ENCODE assay signal across 1 cellular context in genomic region chr2:127537644-127538043, GRCh38.
TF ChIP-seq lines count a peak whose summit lies in the region.

No MANE protein-coding gene starts in this region.

TF ChIP-seq in H1, 55 proteins besides CTCF, POLR2A, EP300 and RAD21:
- TF ChIP-seq RFX5 (IDR thresholded peaks at IDR 0.05; ENCODE audit: borderline replicate concordance, low read depth, low read length), result no peak
- no peak for TF ChIP-seq SIX5 (IDR thresholded peaks at IDR 0.05; ENCODE audit: low read depth, low read length)
- TF ChIP-seq CHD7 (IDR thresholded peaks at IDR 0.05; ENCODE audit: insufficient replicate concordance, low read length), result no peak
- TF ChIP-seq CBX5 (IDR thresholded peaks at IDR 0.05; ENCODE audit: low read depth, low read length), result no peak
- TF ChIP-seq TCF12 (IDR thresholded peaks at IDR 0.05; ENCODE audit: low read depth, low read length), result no peak
- no peak for TF ChIP-seq SAP30 (IDR thresholded peaks at IDR 0.05; ENCODE audit: insufficient read depth, insufficient replicate concordance, low read length)
- TF ChIP-seq ATF2 (IDR thresholded peaks at IDR 0.05; ENCODE audit: low read length), result no peak
- TF ChIP-seq TAF7 (optimal IDR thresholded peaks at IDR 0.05; ENCODE audit: borderline replicate concordance, low read depth, low read length), result no peak
- no peak for TF ChIP-seq POU5F1 (IDR thresholded peaks at IDR 0.05; ENCODE audit: low read depth, low read length)
- no peak for TF ChIP-seq CEBPB (IDR thresholded peaks at IDR 0.05; ENCODE audit: low read depth, low read length)
